ENCODE assay signal across 11 cellular contexts in genomic region chr6:1535295-1535694, GRCh38.
DNase-seq lines count a peak whose midpoint lies in the region; ATAC-seq and TF ChIP-seq lines count a peak whose summit lies in the region.
"Had no signal": no experiment of that assay in that cellular context is flagged by ENCODE, and none has a peak within 500 bp of the region (broad histone marks: within the 10 kb centered on the region; RNA-seq: fewer than 3 reads in every experiment).

No MANE protein-coding gene starts in this region.

- H3K4ac ChIP-seq in mesendoderm (ENCODE audit: low read depth, low read length), result no peak overlapping the region

- no peaks in the 10 kb centered on the region for H3K9me3 Mint-ChIP-seq in CD4-positive, alpha-beta T cell

- WGBS in mesendoderm (ENCODE audit: extremely low coverage, insufficient coverage, low lambda C conversion rate), result no CpG with 5 or more reads among the region's 4 CpGs

- no peaks in the 10 kb centered on the region for H3K27me3 Mint-ChIP-seq in CD4-positive, alpha-beta T cell

- no peak overlapping the region for H4K5ac ChIP-seq in mesendoderm (ENCODE audit: low read length)

- no peak overlapping the region for H4K8ac ChIP-seq in mesendoderm (ENCODE audit: low read depth, low read length)

- CTCF ChIA-PET in CD4-positive, alpha-beta T cell (lab: Charles Lee), result interaction anchor here (1.1 kb wide), 1 partner anchor 11 kb away, joined by 3 read pairs; no protein-coding TSS in a partner anchor
- CTCF ChIA-PET in RWPE1 (lab: Yijun Ruan, JAX), result interaction anchor here (0.7 kb wide), 1 partner anchor 819 kb away, joined by 3 read pairs; no protein-coding TSS in a partner anchor

- H2BK15ac ChIP-seq in mesendoderm (replicated peaks; ENCODE audit: low read depth), result no peak overlapping the region

- no peak overlapping the region for H3K18ac ChIP-seq in mesendoderm (ENCODE audit: low read length)

- no peaks in the 10 kb centered on the region for H3K79me1 ChIP-seq in mesendoderm (ENCODE audit: low read length)

- no peaks in the 10 kb centered on the region for H3K79me2 ChIP-seq in mesendoderm (ENCODE audit: control insufficient read depth, insufficient read depth, low read length)

- no peak overlapping the region for H2BK120ac ChIP-seq in mesendoderm (ENCODE audit: low read depth, low read length)

- H3K27ac Mint-ChIP-seq in CD4-positive, alpha-beta T cell, result no peak overlapping the region
- H3K27ac Mint-ChIP-seq: IgD-negative memory B cell had no signal

- H3K4me1 Mint-ChIP-seq in CD4-positive, alpha-beta T cell (ENCODE audit: low read depth), result peaks cover 36% of the 10 kb centered on the region
- H3K4me1 Mint-ChIP-seq: IgD-negative memory B cell had no signal

- peak; percentile 97 for ATAC-seq in CD4-positive, alpha-beta T cell (ENCODE audit: poor library complexity)
- no peak for ATAC-seq in HG02642 (IDR thresholded peaks at IDR 0.05; ENCODE audit: poor library complexity, unreplicated experiment)
- no peak for ATAC-seq in GM19324 (IDR thresholded peaks at IDR 0.05; ENCODE audit: low FRiP score, unreplicated experiment)

- peak overlapping the region; percentile 2 for H3K27ac ChIP-seq in CD4-positive, alpha-beta T cell (ENCODE audit: low read depth, low read length)
- H3K27ac ChIP-seq in RWPE1 (peak overlapping the region; percentile 53), mesendoderm (ENCODE audit: low read depth, low read length) (no peak overlapping the region)

- H3K4me3 Mint-ChIP-seq in CD4-positive, alpha-beta T cell, result peak overlapping the region; percentile 73
- H3K4me3 Mint-ChIP-seq: IgD-negative memory B cell had no signal

- H3K23ac ChIP-seq in mesendoderm (ENCODE audit: low read length), result no peak overlapping the region

- no peaks in the 10 kb centered on the region for H3K4me1 ChIP-seq in mesendoderm (ENCODE audit: control insufficient read depth, low read depth, low read length)

- H2AK5ac ChIP-seq in mesendoderm (ENCODE audit: low read length), result peak overlapping the region; percentile 11

- H3K36me3 ChIP-seq in mesendoderm (ENCODE audit: control insufficient read depth, insufficient read depth, low read length), result no peaks in the 10 kb centered on the region

- no peak for TF ChIP-seq CTCF in CD4-positive, alpha-beta T cell (IDR thresholded peaks at IDR 0.05)
- TF ChIP-seq CTCF in RWPE1 (conservative IDR thresholded peaks at IDR 0.05; ENCODE audit: low read depth), result no peak

- H3K36me3 Mint-ChIP-seq in CD4-positive, alpha-beta T cell (ENCODE audit: low read depth), result no peaks in the 10 kb centered on the region
- H3K36me3 Mint-ChIP-seq: IgD-negative memory B cell had no signal

- POLR2A ChIA-PET in CD4-positive, alpha-beta T cell (lab: Charles Lee), result interaction anchor here (1.0 to 2.0 kb wide), 5 partner anchors 9 to 19 kb away, joined by 3 to 12 read pairs (median 8); no protein-coding TSS in a partner anchor
- POLR2A ChIA-PET in RWPE1 (lab: Yijun Ruan, JAX; ENCODE audit: low non-redundant PET), result no interaction called here

- DNase-seq in CD4-positive, alpha-beta T cell, result peak in 8 of 10 experiments; percentile 14 to 69 (median 46)
- DNase-seq in RWPE1 (ENCODE audit: low spot score) (peak; percentile 69), mesendoderm (peak; percentile 38), mucosa of gallbladder (ENCODE audit: low spot score) (no peak), NCI-H69 (lab: John Stamatoyannopoulos, UW) (no peak)
- peak; percentile 50 for DNase-seq in activated effector memory CD4-positive, alpha-beta T cell treated with Interleukin-2 at 50 U/mL for 16 hours
- DNase-seq: NCI-H345 had no signal

- no peaks in the 10 kb centered on the region for H3K9me3 ChIP-seq in CD4-positive, alpha-beta T cell (ENCODE audit: control insufficient read depth, low read length)

- H3K27me3 ChIP-seq in CD4-positive, alpha-beta T cell (ENCODE audit: control insufficient read depth, insufficient read depth, low read length), result no peaks in the 10 kb centered on the region
- no peaks in the 10 kb centered on the region for H3K27me3 ChIP-seq in mesendoderm (ENCODE audit: insufficient read depth, low read length, poor library complexity)

- no peak overlapping the region for H2BK5ac ChIP-seq in mesendoderm (ENCODE audit: low read length)

- H3K4me2 ChIP-seq in mesendoderm (ENCODE audit: low read length), result no peak overlapping the region
- H3K4me2 ChIP-seq: smooth muscle cell had no signal

- H3K56ac ChIP-seq in mesendoderm (ENCODE audit: low read length), result no peak overlapping the region

- H3K4me3 ChIP-seq in mesendoderm (ENCODE audit: low read length), result no peak overlapping the region
- H3K4me3 ChIP-seq: smooth muscle cell had no signal

- intact Hi-C loops in CD4-positive, alpha-beta T cell (cut with DNase I, micrococcal nuclease), result no loop called here

- no peak overlapping the region for H3K9ac ChIP-seq in mesendoderm (ENCODE audit: low read length)

Comparison
In these comparisons a context has a peak if more than half of its experiments do, and no peak if none do; other contexts are left out.
1. DNase-seq: peak in CD4-positive, alpha-beta T cell (8 of 10), RWPE1 (single experiment), activated effector memory CD4-positive, alpha-beta T cell treated with Interleukin-2 at 50 U/mL for 16 hours (single experiment) and mesendoderm (single experiment); none in mucosa of gallbladder (single experiment) and NCI-H69 (single experiment).